Comparison of ENCODE assay signal across 1 cellular context in genomic region chr2:131738996-131739434, GRCh38.
TF ChIP-seq lines count a peak whose summit lies in the region.
"Not testable (repeated sequence)": the region's sequence is repeated elsewhere in the genome, so short reads cannot be mapped to it uniquely, and the experiment has no call there.

No MANE protein-coding gene starts in this region.

TF ChIP-seq in HepG2, 621 proteins besides CTCF, POLR2A, EP300 and RAD21 (continued from another document and continues in another):
- TF ChIP-seq ZBED4 (CRISPR knock-in tag; IDR thresholded peaks at IDR 0.05; ENCODE audit: borderline replicate concordance) (0 out of 2 replicates have a peak, but pooled peaks have one; percentile 12), FOXJ3 (CRISPR knock-in tag; IDR thresholded peaks at IDR 0.05; ENCODE audit: borderline replicate concordance) (peak; percentile 87; the same call in 1 of the 2 replicates), MEIS2 (CRISPR knock-in tag; IDR thresholded peaks at IDR 0.05) (peak; percentile 16; the same call in 1 of the 2 replicates), NONO (CRISPR knock-in tag; conservative IDR thresholded peaks at IDR 0.05) (peak; percentile 56), HNF4A (CRISPR knock-in tag; IDR thresholded peaks at IDR 0.05) (peak; percentile 98), IKZF5 (CRISPR knock-in tag; IDR thresholded peaks at IDR 0.05) (peak; percentile 77), ZKSCAN8 (CRISPR knock-in tag; IDR thresholded peaks at IDR 0.05; ENCODE audit: borderline replicate concordance) (peak; percentile 65; the same call in 1 of the 2 replicates), IRF2 (CRISPR knock-in tag; IDR thresholded peaks at IDR 0.05) (peak; percentile 87), RARA (CRISPR knock-in tag; IDR thresholded peaks at IDR 0.05) (peak; percentile 87), RXRB (CRISPR knock-in tag; IDR thresholded peaks at IDR 0.05; ENCODE audit: borderline replicate concordance) (peak; percentile 91), EHMT2 (IDR thresholded peaks at IDR 0.05; ENCODE audit: borderline replicate concordance, low read depth, low read length) (peak; percentile 77), ZBTB7B (CRISPR knock-in tag; IDR thresholded peaks at IDR 0.05) (peak; percentile 92; the same call in 1 of the 2 replicates), PHF5A (CRISPR knock-in tag; IDR thresholded peaks at IDR 0.05; ENCODE audit: low read depth, unreplicated experiment) (peak; percentile 59), GFI1 (CRISPR knock-in tag; IDR thresholded peaks at IDR 0.05; ENCODE audit: borderline replicate concordance) (peak; percentile 71; the same call in 1 of the 2 replicates), GATAD1 (CRISPR knock-in tag; IDR thresholded peaks at IDR 0.05) (0 out of 2 replicates have a peak, but pooled peaks have one; percentile 21), ZNF12 (CRISPR knock-in tag; IDR thresholded peaks at IDR 0.05) (peak; percentile 76; the same call in 1 of the 2 replicates), THRA (CRISPR knock-in tag; IDR thresholded peaks at IDR 0.05; ENCODE audit: borderline replicate concordance) (peak; percentile 80; the same call in 1 of the 2 replicates), TCF12 (CRISPR knock-in tag; IDR thresholded peaks at IDR 0.05) (0 out of 2 replicates have a peak, but pooled peaks have one; percentile 57), ERF (CRISPR knock-in tag; IDR thresholded peaks at IDR 0.05) (peak; percentile 58), ZEB1 (IDR thresholded peaks at IDR 0.05; ENCODE audit: insufficient replicate concordance, low read depth) (peak; percentile 91), FOXA3 (CRISPR knock-in tag; IDR thresholded peaks at IDR 0.05) (peak; percentile 89), NCOA2 (CRISPR knock-in tag; IDR thresholded peaks at IDR 0.05) (peak; percentile 80), TEAD3 (CRISPR knock-in tag; optimal IDR thresholded peaks at IDR 0.05; ENCODE audit: borderline replicate concordance) (peak; percentile 21), DMAP1 (CRISPR knock-in tag; IDR thresholded peaks at IDR 0.05) (peak; percentile 56; the same call in 1 of the 2 replicates), TBX3 (IDR thresholded peaks at IDR 0.05; ENCODE audit: borderline replicate concordance) (peak; percentile 95), AHDC1 (CRISPR knock-in tag; IDR thresholded peaks at IDR 0.05; ENCODE audit: borderline replicate concordance) (peak; percentile 78; the same call in 1 of the 2 replicates), TCF7 (IDR thresholded peaks at IDR 0.05; ENCODE audit: low read depth) (peak; percentile 70), TBX2 (CRISPR knock-in tag; IDR thresholded peaks at IDR 0.05; ENCODE audit: borderline replicate concordance) (peak; percentile 96), MIER3 (CRISPR knock-in tag; IDR thresholded peaks at IDR 0.05; ENCODE audit: borderline replicate concordance) (peak; percentile 83; the same call in 1 of the 2 replicates), ZNF331 (CRISPR knock-in tag; IDR thresholded peaks at IDR 0.05) (peak; percentile 89), FOXO1 (CRISPR knock-in tag; IDR thresholded peaks at IDR 0.05) (peak; percentile 90; the same call in 1 of the 2 replicates), ZMYM3 (CRISPR knock-in tag; IDR thresholded peaks at IDR 0.05) (peak; percentile 45; the same call in 1 of the 2 replicates), PPARG (CRISPR knock-in tag; conservative IDR thresholded peaks at IDR 0.05) (peak; percentile 86), FOXP4 (CRISPR knock-in tag; IDR thresholded peaks at IDR 0.05) (peak; percentile 97), ZFX (CRISPR knock-in tag; IDR thresholded peaks at IDR 0.05; ENCODE audit: low read depth) (peak; percentile 31; the same call in 1 of the 2 replicates), NR2F2 (IDR thresholded peaks at IDR 0.05; ENCODE audit: borderline replicate concordance, low read depth) (peak; percentile 80), ZSCAN31 (CRISPR knock-in tag; IDR thresholded peaks at IDR 0.05; ENCODE audit: low read depth) (0 out of 2 replicates have a peak, but pooled peaks have one; percentile 40), ZNF501 (CRISPR knock-in tag; IDR thresholded peaks at IDR 0.05) (0 out of 2 replicates have a peak, but pooled peaks have one; percentile 38), SAP130 (CRISPR knock-in tag; IDR thresholded peaks at IDR 0.05; ENCODE audit: low read depth) (peak; percentile 64), GATAD2A (CRISPR knock-in tag; IDR thresholded peaks at IDR 0.05) (peak; percentile 89), ZNF878 (CRISPR knock-in tag; IDR thresholded peaks at IDR 0.05) (peak; percentile 75), SOX6 (CRISPR knock-in tag; IDR thresholded peaks at IDR 0.05) (peak; percentile 88), NFIC (IDR thresholded peaks at IDR 0.05; ENCODE audit: low read length) (peak; percentile 55; the same call in 1 of the 2 replicates), KAT8 (CRISPR knock-in tag; IDR thresholded peaks at IDR 0.05) (peak; percentile 67), ZNF652 (CRISPR knock-in tag; IDR thresholded peaks at IDR 0.05; ENCODE audit: borderline replicate concordance, low read depth) (peak; percentile 41; the same call in 1 of the 2 replicates), HOXA3 (CRISPR knock-in tag; IDR thresholded peaks at IDR 0.05) (peak; percentile 61; the same call in 1 of the 2 replicates), ELF3 (CRISPR knock-in tag; IDR thresholded peaks at IDR 0.05) (peak; percentile 54; the same call in 1 of the 2 replicates), NR2F6 (IDR thresholded peaks at IDR 0.05) (peak; percentile 89), NR2F6 (CRISPR knock-in tag; IDR thresholded peaks at IDR 0.05) (peak; percentile 96), ZNF317 (CRISPR knock-in tag; IDR thresholded peaks at IDR 0.05) (peak; percentile 54; the same call in 1 of the 2 replicates)
- not testable (repeated sequence) for TF ChIP-seq NONO, TCF12, SOX6 (IDR thresholded peaks at IDR 0.05)
